ENCODE assay signal across 9 cellular contexts in genomic region chr2:127105656-127106456, GRCh38. TPM values are rescaled to one million over a fixed set of nuclear protein-coding genes. Genes with fewer than 3 reads are reported as not detected.
A peak's percentile ranks its signal among the peaks of the same experiment; 100 is the strongest.
DNase-seq lines count a peak whose midpoint lies in the region; ATAC-seq and TF ChIP-seq lines count a peak whose summit lies in the region.
"Had no signal": no experiment of that assay in that cellular context is flagged by ENCODE, and none has a peak within 500 bp of the region (broad histone marks: within the 10 kb centered on the region; RNA-seq: fewer than 3 reads in every experiment).

No MANE protein-coding gene starts in this region.

- peaks cover under 1% of the 10 kb centered on the region for H3K27me3 ChIP-seq in CD4-positive, alpha-beta memory T cell (ENCODE audit: insufficient read depth, low read length)
- no peaks in the 10 kb centered on the region for H3K27me3 ChIP-seq in ascending aorta

- H3K36me3 ChIP-seq in CD4-positive, alpha-beta memory T cell (ENCODE audit: insufficient read depth, low read length), result no peaks in the 10 kb centered on the region
- H3K36me3 ChIP-seq in ascending aorta, result no peaks in the 10 kb centered on the region

- H3K27ac Mint-ChIP-seq in CD4-positive, alpha-beta memory T cell, result no peak overlapping the region

- CTCF ChIA-PET in CD4-positive, alpha-beta memory T cell (lab: Charles Lee; ENCODE audit: partially characterized antibody), result interaction anchor here (0.7 to 2.8 kb wide), 2 partner anchors 26 to 38 kb away, joined by 3 to 15 read pairs; no protein-coding TSS in a partner anchor

- no peaks in the 10 kb centered on the region for H3K9me3 Mint-ChIP-seq in CD4-positive, alpha-beta memory T cell

- peaks cover 0 to 2% of the 10 kb centered on the region in 2 donors for H3K36me3 Mint-ChIP-seq in CD4-positive, alpha-beta memory T cell

- TF ChIP-seq CTCF in ascending aorta (IDR thresholded peaks at IDR 0.05) (no peak), retinal pigment epithelial cell (conservative IDR thresholded peaks at IDR 0.05; ENCODE audit: low read depth, low read length) (no peak)

- H3K9me3 ChIP-seq in CD4-positive, alpha-beta memory T cell (ENCODE audit: control insufficient read depth in 1 of 2, low read length in 2 of 2), result no peaks in the 10 kb centered on the region
- no peaks in the 10 kb centered on the region for H3K9me3 ChIP-seq in ascending aorta

- peak in 1 of 5 donors; percentile 6 for DNase-seq in CD4-positive, alpha-beta memory T cell
- DNase-seq in HuH-7.5 (ENCODE audit: low spot score), result peak; percentile 56
- DNase-seq in ascending aorta (ENCODE audit: low spot score in 2 of 2), result peak in 1 of 2 donors; percentile 68
- DNase-seq in hepatic stellate cell (ENCODE audit: low spot score), result peak; percentile 66
- no peak for DNase-seq in retinal pigment epithelial cell (ENCODE audit: low read depth)
- no peak for DNase-seq in GM19238 (ENCODE audit: insufficient read length, low spot score)

- H3K27ac ChIP-seq in CD4-positive, alpha-beta memory T cell (ENCODE audit: low read depth, low read length), result no peak overlapping the region
- peak overlapping the region; percentile 64 to 67 for H3K27ac ChIP-seq in ascending aorta
- H3K27ac ChIP-seq: KMS-11 had no signal

- peak overlapping the region in 1 of 2 donors; percentile 51 for H3K4me3 ChIP-seq in CD4-positive, alpha-beta memory T cell (ENCODE audit: low read length in 2 of 2)
- peak overlapping the region; percentile 74 to 78 for H3K4me3 ChIP-seq in ascending aorta
- peak overlapping the region; percentile 80 for H3K4me3 ChIP-seq in retinal pigment epithelial cell (ENCODE audit: low read length)

- POLR2A ChIA-PET in CD4-positive, alpha-beta memory T cell (lab: Charles Lee; ENCODE audit: partially characterized antibody), result interaction anchor here (2.2 to 2.7 kb wide), 2 partner anchors 21 to 25 kb away, joined by 12 to 23 read pairs; no protein-coding TSS in a partner anchor

- H3K27me3 Mint-ChIP-seq in CD4-positive, alpha-beta memory T cell, result peaks cover 5 to 12% of the 10 kb centered on the region in 2 donors

- H3K4me3 Mint-ChIP-seq in CD4-positive, alpha-beta memory T cell, result peak overlapping the region; percentile 63 to 84 (median 78)

- peaks cover 21% of the 10 kb centered on the region for H3K4me1 ChIP-seq in CD4-positive, alpha-beta memory T cell (ENCODE audit: insufficient read depth, low read length)
- no peaks in the 10 kb centered on the region for H3K4me1 ChIP-seq in ascending aorta

- ATAC-seq in GM21526 (IDR thresholded peaks at IDR 0.05; ENCODE audit: low FRiP score, unreplicated experiment) (no peak), HG03520 (IDR thresholded peaks at IDR 0.05; ENCODE audit: unreplicated experiment) (no peak)

- peaks cover 0 to 12% (median 4%) of the 10 kb centered on the region in 4 donors for H3K4me1 Mint-ChIP-seq in CD4-positive, alpha-beta memory T cell

- intact Hi-C loops in CD4-positive, alpha-beta memory T cell (cut with micrococcal nuclease), result loop anchor here (1.0 kb wide), 1 partner anchor 38 kb away; no protein-coding TSS in a partner anchor
- intact Hi-C loops in ascending aorta (cut with DNase I), result no loop called here

RNA-seq across cellular contexts. Expression of gene BIN1, which starts 1.1 kb away (rescaled TPM):
- total RNA-seq in CD4-positive, alpha-beta memory T cell, result 100 to 1,000 TPM in 1 of 2 experiments, 10 to 100 TPM in 1; 99.4 to 103 TPM
- 100 to 1,000 TPM; 141 to 163 TPM for polyA plus RNA-seq in CD4-positive, alpha-beta memory T cell
- 71.6 TPM for total RNA-seq in ascending aorta

Comparison
In these comparisons a context has a peak if more than half of its experiments do, and no peak if none do; other contexts are left out.
1. DNase-seq: peak in HuH-7.5 (single experiment) and hepatic stellate cell (single experiment); none in retinal pigment epithelial cell (single experiment) and GM19238 (single experiment).